ENCODE assay signal across 24 cellular contexts in the genomic region with DNA sequence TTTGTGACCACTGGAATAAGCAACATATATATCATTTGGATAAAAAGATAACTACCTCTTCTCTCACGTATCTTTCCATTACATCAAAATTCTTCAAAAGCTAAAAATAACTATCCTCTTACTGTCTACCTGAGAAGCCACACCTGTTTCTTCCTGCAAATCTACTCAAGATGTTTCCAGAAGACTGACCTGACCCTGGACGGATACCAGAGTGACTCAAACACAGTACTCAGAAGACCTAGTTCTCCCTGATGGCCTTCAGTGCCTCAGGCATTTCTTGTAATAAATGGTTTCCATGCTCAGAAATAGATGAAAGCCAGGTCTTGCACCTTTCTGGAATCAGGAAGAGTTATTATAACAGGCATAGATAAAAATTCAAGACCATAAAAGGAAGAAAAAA.
"Had no signal": no experiment of that assay in that cellular context is flagged by ENCODE, and none has a peak within 500 bp of the region (broad histone marks: within the 10 kb centered on the region; RNA-seq: fewer than 3 reads in every experiment).

No MANE protein-coding gene starts in this region.

- DNase-seq: activated CD4-positive, alpha-beta T cell treated with anti-CD3 and anti-CD28 coated beads for 4 hours; activated CD4-positive, alpha-beta T cell treated with anti-CD3 and anti-CD28 coated beads, Interleukin-2, amount 50 U/mL, for 48 hours; activated CD8-positive, alpha-beta memory T cell treated with anti-CD3 and anti-CD28 coated beads for 24 hours; activated naive CD4-positive, alpha-beta T cell; activated T-cell treated with anti-CD3 and anti-CD28 coated beads, Interleukin-2, amount 50 U/mL, for 24 hours; dorsolateral prefrontal cortex; effector memory CD4-positive, alpha-beta T cell; left cardiac atrium; naive B cell; SK-N-SH; stimulated activated CD4-positive, alpha-beta T cell treated with anti-CD3 and anti-CD28 coated beads, Interleukin-2, amount 100 ng/mL, for 24 hours; stimulated activated naive B cell treated with anti-CD40 and anti-IgM and Interleukin-4, amounts not matched to agents 10 μg/mL and 1 μg/mL and 100 μg/mL, for 72 hours; stomach; SW 1271; T-helper 9 cell; thyroid gland had no signal

- H3K36me3 Mint-ChIP-seq: activated naive CD4-positive, alpha-beta T cell treated with anti-CD3 and anti-CD28 coated beads, Interleukin-2, amount 50 U/mL, for 72 hours; mesothelial cell of epicardium; naive B cell; stimulated activated naive B cell treated with anti-CD40 and anti-IgM and Interleukin-4, amounts not matched to agents 10 μg/mL and 1 μg/mL and 100 μg/mL, for 72 hours had no signal

- H3K27ac Mint-ChIP-seq: activated naive CD4-positive, alpha-beta T cell treated with anti-CD3 and anti-CD28 coated beads, Interleukin-2, amount 50 U/mL, for 72 hours; activated T-cell treated with anti-CD3 and anti-CD28 coated beads, Interleukin-2, amount 50 U/mL, for 24 hours; activated T-helper 2 cell treated with anti-CD3 and anti-CD28 coated beads, Interferon-gamma antibody, Interleukin-2, Interleukin-4, amounts not matched to agents 10 μg/mL and 5 μg/mL and 100 μg/mL, durations not matched to agents 14 hours and 24 hours and 36 hours; mesothelial cell of epicardium; naive B cell; stimulated activated naive B cell treated with anti-CD40 and anti-IgM and Interleukin-4, amounts not matched to agents 10 μg/mL and 1 μg/mL and 100 μg/mL, for 72 hours; T-helper 1 cell treated with Interleukin-12 subunit alpha and Interleukin-12 subunit beta and Interleukin-4 antibody, amounts not matched to agents 30 μg/mL and 1 μg/mL, for 36 hours had no signal

- H3K4me3 Mint-ChIP-seq: activated T-cell treated with anti-CD3 and anti-CD28 coated beads, Interleukin-2, amount 50 U/mL, for 24 hours; mesothelial cell of epicardium; naive B cell; stimulated activated naive B cell treated with anti-CD40 and anti-IgM and Interleukin-4, amounts not matched to agents 10 μg/mL and 1 μg/mL and 100 μg/mL, for 72 hours; T-helper 1 cell treated with Interleukin-12 subunit alpha and Interleukin-12 subunit beta and Interleukin-4 antibody, amounts not matched to agents 30 μg/mL and 1 μg/mL, for 36 hours had no signal

- ATAC-seq: activated naive CD4-positive, alpha-beta T cell treated with anti-CD3 and anti-CD28 coated beads, Interleukin-2, amount 50 U/mL, for 72 hours; left cardiac atrium; stimulated activated naive B cell treated with anti-CD40 and anti-IgM and Interleukin-4, amounts not matched to agents 10 μg/mL and 1 μg/mL and 100 μg/mL, for 72 hours had no signal

- H3K9me3 Mint-ChIP-seq: activated naive CD4-positive, alpha-beta T cell treated with anti-CD3 and anti-CD28 coated beads, Interleukin-2, amount 50 U/mL, for 72 hours; activated T-cell treated with anti-CD3 and anti-CD28 coated beads, Interleukin-2, amount 50 U/mL, for 24 hours; activated T-helper 2 cell treated with anti-CD3 and anti-CD28 coated beads, Interferon-gamma antibody, Interleukin-2, Interleukin-4, amounts not matched to agents 10 μg/mL and 5 μg/mL and 100 μg/mL, durations not matched to agents 14 hours and 24 hours and 36 hours; naive B cell; stimulated activated naive B cell treated with anti-CD40 and anti-IgM and Interleukin-4, amounts not matched to agents 10 μg/mL and 1 μg/mL and 100 μg/mL, for 72 hours; T-helper 1 cell treated with Interleukin-12 subunit alpha and Interleukin-12 subunit beta and Interleukin-4 antibody, amounts not matched to agents 30 μg/mL and 1 μg/mL, for 36 hours had no signal

- H3K27ac ChIP-seq: coronary artery, prostate gland, right atrium auricular region, stomach, thyroid gland, VCaP had no signal

- H3K27me3 Mint-ChIP-seq: activated T-cell treated with anti-CD3 and anti-CD28 coated beads, Interleukin-2, amount 50 U/mL, for 24 hours; naive B cell had no signal
